1 cellular context compared by ENCODE assay signal in genomic region chr2:8144131-8144631, GRCh38.
A peak's percentile ranks its signal among the peaks of the same experiment; 100 is the strongest.
TF ChIP-seq lines count a peak whose summit lies in the region.

No MANE protein-coding gene starts in this region.

TF ChIP-seq in HepG2, 621 proteins besides CTCF, POLR2A, EP300 and RAD21 (continued from another document):
- TF ChIP-seq PAX8 (CRISPR knock-in tag; IDR thresholded peaks at IDR 0.05; ENCODE audit: borderline replicate concordance), result no peak
- no peak for TF ChIP-seq ZNF83 (CRISPR knock-in tag; IDR thresholded peaks at IDR 0.05; ENCODE audit: borderline replicate concordance)
- TF ChIP-seq ZNF800 (CRISPR knock-in tag; IDR thresholded peaks at IDR 0.05), result no peak
- TF ChIP-seq ZSCAN30 (CRISPR knock-in tag; IDR thresholded peaks at IDR 0.05), result no peak
- TF ChIP-seq PCBP1 (IDR thresholded peaks at IDR 0.05; ENCODE audit: borderline replicate concordance, low read depth, low read length), result no peak
- no peak for TF ChIP-seq ELF1 (CRISPR knock-in tag; IDR thresholded peaks at IDR 0.05)
- peak; percentile 60 for TF ChIP-seq HNF4A (CRISPR knock-in tag; IDR thresholded peaks at IDR 0.05)
- TF ChIP-seq POGZ (CRISPR knock-in tag; IDR thresholded peaks at IDR 0.05), result peak; percentile 37; the same call in 1 of the 2 replicates
- TF ChIP-seq CSRNP1 (CRISPR knock-in tag; IDR thresholded peaks at IDR 0.05), result no peak
- TF ChIP-seq ZNF816 (CRISPR knock-in tag; IDR thresholded peaks at IDR 0.05; ENCODE audit: borderline replicate concordance), result no peak
- TF ChIP-seq ATF5 (CRISPR knock-in tag; IDR thresholded peaks at IDR 0.05; ENCODE audit: low read depth), result no peak
- peak; percentile 66 for TF ChIP-seq ZMYM4 (CRISPR knock-in tag; IDR thresholded peaks at IDR 0.05)
- TF ChIP-seq CAMTA2 (CRISPR knock-in tag; IDR thresholded peaks at IDR 0.05; ENCODE audit: borderline replicate concordance), result no peak
- TF ChIP-seq GATAD2A (CRISPR knock-in tag; IDR thresholded peaks at IDR 0.05), result 0 out of 2 replicates have a peak, but pooled peaks have one; percentile 14
- TF ChIP-seq ZNF280B (CRISPR knock-in tag; IDR thresholded peaks at IDR 0.05; ENCODE audit: borderline replicate concordance), result no peak
- no peak for TF ChIP-seq HOMEZ (CRISPR knock-in tag; IDR thresholded peaks at IDR 0.05; ENCODE audit: low read depth)
- TF ChIP-seq CEBPZ (IDR thresholded peaks at IDR 0.05; ENCODE audit: low read length), result no peak
- TF ChIP-seq HNRNPLL (IDR thresholded peaks at IDR 0.05; ENCODE audit: low read depth, low read length, poor library complexity, severe bottlenecking), result no peak
- TF ChIP-seq MED1 (CRISPR knock-in tag; IDR thresholded peaks at IDR 0.05), result peak; percentile 45
- TF ChIP-seq ZNF264 (CRISPR knock-in tag; IDR thresholded peaks at IDR 0.05), result 0 out of 2 replicates have a peak, but pooled peaks have one; percentile 56
- no peak for TF ChIP-seq ZNF367 (CRISPR knock-in tag; IDR thresholded peaks at IDR 0.05; ENCODE audit: borderline replicate concordance)
- TF ChIP-seq NFKBIZ (CRISPR knock-in tag; IDR thresholded peaks at IDR 0.05), result no peak
- 0 out of 2 replicates have a peak, but pooled peaks have one; percentile 54 for TF ChIP-seq TBP (CRISPR knock-in tag; IDR thresholded peaks at IDR 0.05)
- TF ChIP-seq ZNF362 (CRISPR knock-in tag; IDR thresholded peaks at IDR 0.05; ENCODE audit: borderline replicate concordance), result no peak
TF ChIP-seq in HepG2: peak in this region for 20.
